24 cellular contexts compared by ENCODE assay signal in the genomic region with DNA sequence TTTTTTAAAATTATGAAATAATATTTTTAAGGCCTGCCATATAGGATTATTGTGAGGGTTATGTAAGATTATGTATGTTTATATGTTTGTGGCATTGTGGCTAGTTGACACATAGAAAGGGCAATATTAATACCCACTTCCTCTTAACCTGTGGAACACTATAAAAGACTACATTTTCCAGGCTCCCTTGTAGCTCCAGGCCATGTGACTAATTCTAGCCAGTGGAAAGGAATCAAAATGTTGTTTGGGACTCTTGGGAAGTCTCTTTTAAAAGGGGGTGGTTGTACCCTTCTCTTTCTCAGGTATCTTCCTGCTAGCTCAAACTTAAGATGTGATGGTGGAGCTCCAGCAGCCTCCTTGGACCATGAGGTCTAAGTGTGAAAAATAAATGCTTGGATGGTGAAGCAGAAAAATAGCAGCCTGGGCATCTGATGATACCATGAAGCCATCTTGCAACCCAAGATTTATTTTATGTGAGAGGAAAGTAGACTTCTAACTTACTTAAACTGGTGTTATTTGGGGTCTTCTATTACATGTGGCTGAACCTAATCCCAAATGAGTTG. TPM values are rescaled to one million over a fixed set of nuclear protein-coding genes. Genes with fewer than 3 reads are reported as not detected.
"Had no signal": no experiment of that assay in that cellular context is flagged by ENCODE, and none has a peak within 500 bp of the region (broad histone marks: within the 10 kb centered on the region; RNA-seq: fewer than 3 reads in every experiment).

No MANE protein-coding gene starts in this region.

- H3K4me1 ChIP-seq: gastrocnemius medialis, heart right ventricle, right atrium auricular region had no signal

- H3K27me3 ChIP-seq: gastrocnemius medialis, heart right ventricle, neutrophil, right atrium auricular region, stomach, transverse colon had no signal

- ATAC-seq: esophagus mucosa; gastrocnemius medialis; heart right ventricle; mucosa of descending colon; naive thymus-derived CD8-positive, alpha-beta T cell had no signal

- H3K27ac ChIP-seq: gastrocnemius medialis, heart right ventricle, neutrophil, right atrium auricular region, stomach, thoracic aorta, transverse colon had no signal

- DNase-seq: effector memory CD4-positive, alpha-beta T cell; gastrocnemius medialis; heart right ventricle; hypothalamus; kidney glomerular epithelial cell; mucosa of descending colon; naive thymus-derived CD8-positive, alpha-beta T cell; posterior cingulate gyrus; small intestine; stimulated activated CD4-positive, alpha-beta T cell treated with anti-CD3 and anti-CD28 coated beads, Interleukin-12 subunit alpha, Interleukin-12 subunit beta, amount 100 ng/mL, for 4 hours; stimulated activated naive CD4-positive, alpha-beta T cell; stomach; substantia nigra; transverse colon had no signal

- H3K4me3 ChIP-seq: gastrocnemius medialis, heart right ventricle, mucosa of descending colon, right atrium auricular region, stomach, thoracic aorta, transverse colon had no signal

- H3K9me3 ChIP-seq: gastrocnemius medialis, heart right ventricle, mucosa of descending colon, neutrophil, right atrium auricular region, stomach, thoracic aorta, transverse colon had no signal

- H3K36me3 ChIP-seq: gastrocnemius medialis, heart right ventricle, neutrophil, right atrium auricular region, stomach, thoracic aorta, transverse colon had no signal

- FAIRE-seq: endometrium, islet of Langerhans, small intestine had no signal

RNA-seq across cellular contexts. Expression of a gene that starts 39.2 kb away (rescaled TPM):
- total RNA-seq: esophagus mucosa, fibroblast of lung, gastrocnemius medialis, osteocyte, pulmonary artery endothelial cell, right atrium auricular region, thoracic aorta had no signal
- polyA plus RNA-seq: heart right ventricle; naive thymus-derived CD8-positive, alpha-beta T cell; neural cell had no signal
